In the genomic region with DNA sequence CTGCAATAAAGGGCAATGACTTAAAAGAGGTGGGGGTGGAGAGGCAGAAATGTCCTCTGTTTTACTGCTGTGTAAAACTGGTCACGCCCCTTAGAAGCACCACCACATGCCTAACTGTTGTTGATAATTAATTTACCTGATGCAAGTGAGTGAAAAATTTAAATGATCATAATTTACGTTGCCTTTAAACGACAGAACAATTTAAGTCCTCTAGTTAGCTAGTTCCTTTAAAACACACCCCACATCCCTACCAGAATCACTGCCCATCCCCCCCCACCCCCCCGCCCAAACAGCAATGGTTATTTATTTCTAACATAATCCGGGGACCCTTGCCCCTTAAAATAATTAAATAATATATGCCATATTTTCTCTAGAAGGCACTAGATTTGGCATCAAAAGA, we compare ENCODE assay signal across 4 cellular contexts.
TF ChIP-seq lines count a peak whose summit lies in the region.

No MANE protein-coding gene starts in this region.

TF ChIP-seq in A549, 52 proteins besides CTCF, POLR2A, EP300 and RAD21 (continued from another document):
- TF ChIP-seq BHLHE40 (IDR thresholded peaks at IDR 0.05; ENCODE audit: low read depth, low read length) (no peak), FOXS1 (CRISPR knock-in tag; IDR thresholded peaks at IDR 0.05) (no peak), KDM1A (IDR thresholded peaks at IDR 0.05; ENCODE audit: low read depth) (no peak), ESRRA (IDR thresholded peaks at IDR 0.05; ENCODE audit: borderline replicate concordance, low read length) (no peak), SMC3 (IDR thresholded peaks at IDR 0.05) (no peak), GATA3 (IDR thresholded peaks at IDR 0.05; ENCODE audit: borderline replicate concordance) (no peak), EHMT2 (IDR thresholded peaks at IDR 0.05; ENCODE audit: low read depth) (no peak), HOXB5 (CRISPR knock-in tag; IDR thresholded peaks at IDR 0.05) (no peak)
- TF ChIP-seq, protein P1, sequence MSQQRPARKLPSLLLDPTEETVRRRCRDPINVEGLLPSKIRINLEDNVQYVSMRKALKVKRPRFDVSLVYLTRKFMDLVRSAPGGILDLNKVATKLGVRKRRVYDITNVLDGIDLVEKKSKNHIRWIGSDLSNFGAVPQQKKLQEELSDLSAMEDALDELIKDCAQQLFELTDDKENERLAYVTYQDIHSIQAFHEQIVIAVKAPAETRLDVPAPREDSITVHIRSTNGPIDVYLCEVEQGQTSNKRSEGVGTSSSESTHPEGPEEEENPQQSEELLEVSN (IDR thresholded peaks at IDR 0.05; ENCODE audit: borderline replicate concordance, low read depth) = no peak
- TF ChIP-seq, protein P2, sequence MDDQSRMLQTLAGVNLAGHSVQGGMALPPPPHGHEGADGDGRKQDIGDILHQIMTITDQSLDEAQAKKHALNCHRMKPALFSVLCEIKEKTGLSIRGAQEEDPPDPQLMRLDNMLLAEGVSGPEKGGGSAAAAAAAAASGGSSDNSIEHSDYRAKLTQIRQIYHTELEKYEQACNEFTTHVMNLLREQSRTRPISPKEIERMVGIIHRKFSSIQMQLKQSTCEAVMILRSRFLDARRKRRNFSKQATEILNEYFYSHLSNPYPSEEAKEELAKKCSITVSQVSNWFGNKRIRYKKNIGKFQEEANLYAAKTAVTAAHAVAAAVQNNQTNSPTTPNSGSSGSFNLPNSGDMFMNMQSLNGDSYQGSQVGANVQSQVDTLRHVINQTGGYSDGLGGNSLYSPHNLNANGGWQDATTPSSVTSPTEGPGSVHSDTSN (IDR thresholded peaks at IDR 0.05) = no peak

TF ChIP-seq in HCT116, 20 proteins besides CTCF, POLR2A, EP300 and RAD21 (continued from another document and continues in another):
- TF ChIP-seq, protein P3, sequence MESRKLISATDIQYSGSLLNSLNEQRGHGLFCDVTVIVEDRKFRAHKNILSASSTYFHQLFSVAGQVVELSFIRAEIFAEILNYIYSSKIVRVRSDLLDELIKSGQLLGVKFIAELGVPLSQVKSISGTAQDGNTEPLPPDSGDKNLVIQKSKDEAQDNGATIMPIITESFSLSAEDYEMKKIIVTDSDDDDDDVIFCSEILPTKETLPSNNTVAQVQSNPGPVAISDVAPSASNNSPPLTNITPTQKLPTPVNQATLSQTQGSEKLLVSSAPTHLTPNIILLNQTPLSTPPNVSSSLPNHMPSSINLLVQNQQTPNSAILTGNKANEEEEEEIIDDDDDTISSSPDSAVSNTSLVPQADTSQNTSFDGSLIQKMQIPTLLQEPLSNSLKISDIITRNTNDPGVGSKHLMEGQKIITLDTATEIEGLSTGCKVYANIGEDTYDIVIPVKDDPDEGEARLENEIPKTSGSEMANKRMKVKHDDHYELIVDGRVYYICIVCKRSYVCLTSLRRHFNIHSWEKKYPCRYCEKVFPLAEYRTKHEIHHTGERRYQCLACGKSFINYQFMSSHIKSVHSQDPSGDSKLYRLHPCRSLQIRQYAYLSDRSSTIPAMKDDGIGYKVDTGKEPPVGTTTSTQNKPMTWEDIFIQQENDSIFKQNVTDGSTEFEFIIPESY (IDR thresholded peaks at IDR 0.05; ENCODE audit: extremely low read depth, insufficient replicate concordance, low read length) = no peak
- TF ChIP-seq CBX3 (IDR thresholded peaks at IDR 0.05; ENCODE audit: low read depth) (no peak), EGR1 (IDR thresholded peaks at IDR 0.05; ENCODE audit: low read depth) (no peak), SRF (IDR thresholded peaks at IDR 0.05; ENCODE audit: low read depth) (no peak), TCF7L2 (IDR thresholded peaks at IDR 0.05; ENCODE audit: borderline replicate concordance, extremely low read depth, insufficient read depth, insufficient read length) (no peak), EZH2phosphoT487 (IDR thresholded peaks at IDR 0.05; ENCODE audit: borderline replicate concordance) (no peak), YY1 (IDR thresholded peaks at IDR 0.05; ENCODE audit: extremely low read depth, insufficient replicate concordance, low read depth, low read length) (no peak), CEBPB (IDR thresholded peaks at IDR 0.05; ENCODE audit: low read depth) (no peak), ZFX (IDR thresholded peaks at IDR 0.05) (no peak), SP1 (IDR thresholded peaks at IDR 0.05; ENCODE audit: low read depth) (no peak)
- TF ChIP-seq, protein P4, sequence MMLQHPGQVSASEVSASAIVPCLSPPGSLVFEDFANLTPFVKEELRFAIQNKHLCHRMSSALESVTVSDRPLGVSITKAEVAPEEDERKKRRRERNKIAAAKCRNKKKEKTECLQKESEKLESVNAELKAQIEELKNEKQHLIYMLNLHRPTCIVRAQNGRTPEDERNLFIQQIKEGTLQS (IDR thresholded peaks at IDR 0.05) = no peak

TF ChIP-seq in neural cell, 6 proteins besides CTCF, POLR2A, EP300 and RAD21 (continued from another document):
- TF ChIP-seq, protein P5, sequence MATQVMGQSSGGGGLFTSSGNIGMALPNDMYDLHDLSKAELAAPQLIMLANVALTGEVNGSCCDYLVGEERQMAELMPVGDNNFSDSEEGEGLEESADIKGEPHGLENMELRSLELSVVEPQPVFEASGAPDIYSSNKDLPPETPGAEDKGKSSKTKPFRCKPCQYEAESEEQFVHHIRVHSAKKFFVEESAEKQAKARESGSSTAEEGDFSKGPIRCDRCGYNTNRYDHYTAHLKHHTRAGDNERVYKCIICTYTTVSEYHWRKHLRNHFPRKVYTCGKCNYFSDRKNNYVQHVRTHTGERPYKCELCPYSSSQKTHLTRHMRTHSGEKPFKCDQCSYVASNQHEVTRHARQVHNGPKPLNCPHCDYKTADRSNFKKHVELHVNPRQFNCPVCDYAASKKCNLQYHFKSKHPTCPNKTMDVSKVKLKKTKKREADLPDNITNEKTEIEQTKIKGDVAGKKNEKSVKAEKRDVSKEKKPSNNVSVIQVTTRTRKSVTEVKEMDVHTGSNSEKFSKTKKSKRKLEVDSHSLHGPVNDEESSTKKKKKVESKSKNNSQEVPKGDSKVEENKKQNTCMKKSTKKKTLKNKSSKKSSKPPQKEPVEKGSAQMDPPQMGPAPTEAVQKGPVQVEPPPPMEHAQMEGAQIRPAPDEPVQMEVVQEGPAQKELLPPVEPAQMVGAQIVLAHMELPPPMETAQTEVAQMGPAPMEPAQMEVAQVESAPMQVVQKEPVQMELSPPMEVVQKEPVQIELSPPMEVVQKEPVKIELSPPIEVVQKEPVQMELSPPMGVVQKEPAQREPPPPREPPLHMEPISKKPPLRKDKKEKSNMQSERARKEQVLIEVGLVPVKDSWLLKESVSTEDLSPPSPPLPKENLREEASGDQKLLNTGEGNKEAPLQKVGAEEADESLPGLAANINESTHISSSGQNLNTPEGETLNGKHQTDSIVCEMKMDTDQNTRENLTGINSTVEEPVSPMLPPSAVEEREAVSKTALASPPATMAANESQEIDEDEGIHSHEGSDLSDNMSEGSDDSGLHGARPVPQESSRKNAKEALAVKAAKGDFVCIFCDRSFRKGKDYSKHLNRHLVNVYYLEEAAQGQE (IDR thresholded peaks at IDR 0.05; ENCODE audit: borderline replicate concordance) = no peak
- TF ChIP-seq SMC3 (conservative IDR thresholded peaks at IDR 0.05; ENCODE audit: poor library complexity) = no peak

TF ChIP-seq in WTC11, 78 proteins besides CTCF, POLR2A, EP300 and RAD21:
- no peak for TF ChIP-seq KAT7 (CRISPR knock-in tag; IDR thresholded peaks at IDR 0.05; ENCODE audit: borderline replicate concordance)
- TF ChIP-seq FOXJ3 (CRISPR knock-in tag; IDR thresholded peaks at IDR 0.05; ENCODE audit: borderline replicate concordance) = no peak
- no peak for TF ChIP-seq SP1 (CRISPR knock-in tag; conservative IDR thresholded peaks at IDR 0.05)
- TF ChIP-seq, protein P6, sequence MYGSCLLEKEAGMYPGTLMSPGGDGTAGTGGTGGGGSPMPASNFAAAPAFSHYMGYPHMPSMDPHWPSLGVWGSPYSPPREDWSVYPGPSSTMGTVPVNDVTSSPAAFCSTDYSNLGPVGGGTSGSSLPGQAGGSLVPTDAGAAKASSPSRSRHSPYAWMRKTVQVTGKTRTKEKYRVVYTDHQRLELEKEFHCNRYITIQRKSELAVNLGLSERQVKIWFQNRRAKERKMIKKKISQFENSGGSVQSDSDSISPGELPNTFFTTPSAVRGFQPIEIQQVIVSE (CRISPR knock-in tag; IDR thresholded peaks at IDR 0.05; ENCODE audit: borderline replicate concordance) = no peak
- TF ChIP-seq RELA (CRISPR knock-in tag; IDR thresholded peaks at IDR 0.05; ENCODE audit: borderline replicate concordance) = no peak
- TF ChIP-seq ZNF219 (CRISPR knock-in tag; IDR thresholded peaks at IDR 0.05; ENCODE audit: borderline replicate concordance) = no peak
- TF ChIP-seq, protein P7, sequence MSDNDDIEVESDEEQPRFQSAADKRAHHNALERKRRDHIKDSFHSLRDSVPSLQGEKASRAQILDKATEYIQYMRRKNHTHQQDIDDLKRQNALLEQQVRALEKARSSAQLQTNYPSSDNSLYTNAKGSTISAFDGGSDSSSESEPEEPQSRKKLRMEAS (CRISPR knock-in tag; IDR thresholded peaks at IDR 0.05) = no peak
- TF ChIP-seq TEAD4 (CRISPR knock-in tag; IDR thresholded peaks at IDR 0.05) = no peak
- TF ChIP-seq CREB1 (CRISPR knock-in tag; IDR thresholded peaks at IDR 0.05) = no peak
- TF ChIP-seq NR1H2 (CRISPR knock-in tag; IDR thresholded peaks at IDR 0.05) = no peak
- TF ChIP-seq, protein P8, sequence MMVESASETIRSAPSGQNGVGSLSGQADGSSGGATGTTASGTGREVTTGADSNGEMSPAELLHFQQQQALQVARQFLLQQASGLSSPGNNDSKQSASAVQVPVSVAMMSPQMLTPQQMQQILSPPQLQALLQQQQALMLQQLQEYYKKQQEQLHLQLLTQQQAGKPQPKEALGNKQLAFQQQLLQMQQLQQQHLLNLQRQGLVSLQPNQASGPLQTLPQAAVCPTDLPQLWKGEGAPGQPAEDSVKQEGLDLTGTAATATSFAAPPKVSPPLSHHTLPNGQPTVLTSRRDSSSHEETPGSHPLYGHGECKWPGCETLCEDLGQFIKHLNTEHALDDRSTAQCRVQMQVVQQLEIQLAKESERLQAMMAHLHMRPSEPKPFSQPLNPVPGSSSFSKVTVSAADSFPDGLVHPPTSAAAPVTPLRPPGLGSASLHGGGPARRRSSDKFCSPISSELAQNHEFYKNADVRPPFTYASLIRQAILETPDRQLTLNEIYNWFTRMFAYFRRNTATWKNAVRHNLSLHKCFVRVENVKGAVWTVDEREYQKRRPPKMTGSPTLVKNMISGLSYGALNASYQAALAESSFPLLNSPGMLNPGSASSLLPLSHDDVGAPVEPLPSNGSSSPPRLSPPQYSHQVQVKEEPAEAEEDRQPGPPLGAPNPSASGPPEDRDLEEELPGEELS (CRISPR knock-in tag; IDR thresholded peaks at IDR 0.05) = no peak
- TF ChIP-seq ZNF396 (CRISPR knock-in tag; IDR thresholded peaks at IDR 0.05; ENCODE audit: borderline replicate concordance) = no peak
- TF ChIP-seq JUN (CRISPR knock-in tag; IDR thresholded peaks at IDR 0.05) = no peak
- TF ChIP-seq, protein P9, sequence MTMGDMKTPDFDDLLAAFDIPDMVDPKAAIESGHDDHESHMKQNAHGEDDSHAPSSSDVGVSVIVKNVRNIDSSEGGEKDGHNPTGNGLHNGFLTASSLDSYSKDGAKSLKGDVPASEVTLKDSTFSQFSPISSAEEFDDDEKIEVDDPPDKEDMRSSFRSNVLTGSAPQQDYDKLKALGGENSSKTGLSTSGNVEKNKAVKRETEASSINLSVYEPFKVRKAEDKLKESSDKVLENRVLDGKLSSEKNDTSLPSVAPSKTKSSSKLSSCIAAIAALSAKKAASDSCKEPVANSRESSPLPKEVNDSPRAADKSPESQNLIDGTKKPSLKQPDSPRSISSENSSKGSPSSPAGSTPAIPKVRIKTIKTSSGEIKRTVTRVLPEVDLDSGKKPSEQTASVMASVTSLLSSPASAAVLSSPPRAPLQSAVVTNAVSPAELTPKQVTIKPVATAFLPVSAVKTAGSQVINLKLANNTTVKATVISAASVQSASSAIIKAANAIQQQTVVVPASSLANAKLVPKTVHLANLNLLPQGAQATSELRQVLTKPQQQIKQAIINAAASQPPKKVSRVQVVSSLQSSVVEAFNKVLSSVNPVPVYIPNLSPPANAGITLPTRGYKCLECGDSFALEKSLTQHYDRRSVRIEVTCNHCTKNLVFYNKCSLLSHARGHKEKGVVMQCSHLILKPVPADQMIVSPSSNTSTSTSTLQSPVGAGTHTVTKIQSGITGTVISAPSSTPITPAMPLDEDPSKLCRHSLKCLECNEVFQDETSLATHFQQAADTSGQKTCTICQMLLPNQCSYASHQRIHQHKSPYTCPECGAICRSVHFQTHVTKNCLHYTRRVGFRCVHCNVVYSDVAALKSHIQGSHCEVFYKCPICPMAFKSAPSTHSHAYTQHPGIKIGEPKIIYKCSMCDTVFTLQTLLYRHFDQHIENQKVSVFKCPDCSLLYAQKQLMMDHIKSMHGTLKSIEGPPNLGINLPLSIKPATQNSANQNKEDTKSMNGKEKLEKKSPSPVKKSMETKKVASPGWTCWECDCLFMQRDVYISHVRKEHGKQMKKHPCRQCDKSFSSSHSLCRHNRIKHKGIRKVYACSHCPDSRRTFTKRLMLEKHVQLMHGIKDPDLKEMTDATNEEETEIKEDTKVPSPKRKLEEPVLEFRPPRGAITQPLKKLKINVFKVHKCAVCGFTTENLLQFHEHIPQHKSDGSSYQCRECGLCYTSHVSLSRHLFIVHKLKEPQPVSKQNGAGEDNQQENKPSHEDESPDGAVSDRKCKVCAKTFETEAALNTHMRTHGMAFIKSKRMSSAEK (CRISPR knock-in tag; IDR thresholded peaks at IDR 0.05; ENCODE audit: borderline replicate concordance) = no peak
- TF ChIP-seq, protein P10, sequence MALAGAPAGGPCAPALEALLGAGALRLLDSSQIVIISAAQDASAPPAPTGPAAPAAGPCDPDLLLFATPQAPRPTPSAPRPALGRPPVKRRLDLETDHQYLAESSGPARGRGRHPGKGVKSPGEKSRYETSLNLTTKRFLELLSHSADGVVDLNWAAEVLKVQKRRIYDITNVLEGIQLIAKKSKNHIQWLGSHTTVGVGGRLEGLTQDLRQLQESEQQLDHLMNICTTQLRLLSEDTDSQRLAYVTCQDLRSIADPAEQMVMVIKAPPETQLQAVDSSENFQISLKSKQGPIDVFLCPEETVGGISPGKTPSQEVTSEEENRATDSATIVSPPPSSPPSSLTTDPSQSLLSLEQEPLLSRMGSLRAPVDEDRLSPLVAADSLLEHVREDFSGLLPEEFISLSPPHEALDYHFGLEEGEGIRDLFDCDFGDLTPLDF (CRISPR knock-in tag; IDR thresholded peaks at IDR 0.05) = no peak
- TF ChIP-seq ZNF263 (CRISPR knock-in tag; IDR thresholded peaks at IDR 0.05; ENCODE audit: low read depth) = no peak
- TF ChIP-seq, protein P11, sequence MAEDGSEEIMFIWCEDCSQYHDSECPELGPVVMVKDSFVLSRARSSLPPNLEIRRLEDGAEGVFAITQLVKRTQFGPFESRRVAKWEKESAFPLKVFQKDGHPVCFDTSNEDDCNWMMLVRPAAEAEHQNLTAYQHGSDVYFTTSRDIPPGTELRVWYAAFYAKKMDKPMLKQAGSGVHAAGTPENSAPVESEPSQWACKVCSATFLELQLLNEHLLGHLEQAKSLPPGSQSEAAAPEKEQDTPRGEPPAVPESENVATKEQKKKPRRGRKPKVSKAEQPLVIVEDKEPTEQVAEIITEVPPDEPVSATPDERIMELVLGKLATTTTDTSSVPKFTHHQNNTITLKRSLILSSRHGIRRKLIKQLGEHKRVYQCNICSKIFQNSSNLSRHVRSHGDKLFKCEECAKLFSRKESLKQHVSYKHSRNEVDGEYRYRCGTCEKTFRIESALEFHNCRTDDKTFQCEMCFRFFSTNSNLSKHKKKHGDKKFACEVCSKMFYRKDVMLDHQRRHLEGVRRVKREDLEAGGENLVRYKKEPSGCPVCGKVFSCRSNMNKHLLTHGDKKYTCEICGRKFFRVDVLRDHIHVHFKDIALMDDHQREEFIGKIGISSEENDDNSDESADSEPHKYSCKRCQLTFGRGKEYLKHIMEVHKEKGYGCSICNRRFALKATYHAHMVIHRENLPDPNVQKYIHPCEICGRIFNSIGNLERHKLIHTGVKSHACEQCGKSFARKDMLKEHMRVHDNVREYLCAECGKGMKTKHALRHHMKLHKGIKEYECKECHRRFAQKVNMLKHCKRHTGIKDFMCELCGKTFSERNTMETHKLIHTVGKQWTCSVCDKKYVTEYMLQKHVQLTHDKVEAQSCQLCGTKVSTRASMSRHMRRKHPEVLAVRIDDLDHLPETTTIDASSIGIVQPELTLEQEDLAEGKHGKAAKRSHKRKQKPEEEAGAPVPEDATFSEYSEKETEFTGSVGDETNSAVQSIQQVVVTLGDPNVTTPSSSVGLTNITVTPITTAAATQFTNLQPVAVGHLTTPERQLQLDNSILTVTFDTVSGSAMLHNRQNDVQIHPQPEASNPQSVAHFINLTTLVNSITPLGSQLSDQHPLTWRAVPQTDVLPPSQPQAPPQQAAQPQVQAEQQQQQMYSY (CRISPR knock-in tag; IDR thresholded peaks at IDR 0.05) = no peak
- no peak for TF ChIP-seq JAZF1 (CRISPR knock-in tag; IDR thresholded peaks at IDR 0.05)
- no peak for TF ChIP-seq NFYB (CRISPR knock-in tag; conservative IDR thresholded peaks at IDR 0.05; ENCODE audit: low read depth)
